21 cellular contexts compared by ENCODE assay signal in the genomic region with DNA sequence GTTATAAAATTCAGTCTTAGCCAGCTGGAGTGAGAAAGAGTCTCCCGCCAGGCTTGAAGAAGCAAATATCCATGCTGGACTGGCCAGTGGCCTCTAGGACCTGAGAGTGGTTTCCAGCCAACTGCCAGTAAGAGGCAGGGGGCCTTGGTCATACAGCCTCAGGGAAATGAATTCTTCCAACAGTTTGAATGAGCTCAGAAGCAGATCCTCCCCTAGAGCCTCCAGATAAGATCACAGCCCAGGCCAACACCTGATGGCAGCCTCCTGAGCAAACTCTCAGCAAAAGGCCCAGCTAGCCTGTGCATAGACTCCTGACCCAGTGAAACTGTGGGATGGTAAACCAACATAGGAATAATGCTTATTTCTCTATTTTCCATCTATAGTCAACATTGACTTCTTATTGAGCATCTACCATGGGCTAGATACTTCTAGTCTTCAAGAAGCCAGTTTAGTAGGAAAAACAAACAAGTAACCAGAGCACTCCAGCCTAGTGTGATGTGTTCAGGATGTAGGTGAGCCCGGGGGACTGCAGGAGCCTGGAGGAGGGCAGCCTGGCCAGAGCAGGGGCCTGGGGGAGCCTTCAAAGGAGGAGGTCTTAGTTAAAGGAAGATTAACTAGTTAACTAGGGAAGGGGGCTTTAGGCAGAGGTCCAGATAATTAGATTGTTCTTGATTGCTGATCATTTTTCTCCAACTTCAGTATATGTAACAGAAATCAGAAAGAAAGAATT.
DNase-seq lines count a peak whose midpoint lies in the region; ATAC-seq and TF ChIP-seq lines count a peak whose summit lies in the region.
"Had no signal": no experiment of that assay in that cellular context is flagged by ENCODE, and none has a peak within 500 bp of the region (broad histone marks: within the 10 kb centered on the region; RNA-seq: fewer than 3 reads in every experiment).

No MANE protein-coding gene starts in this region.

- peaks cover 9% of the 10 kb centered on the region for H3K36me3 Mint-ChIP-seq in activated CD4-positive, alpha-beta T cell treated with anti-CD3 and anti-CD28 coated beads, Interleukin-2, amount 10 ng/mL, durations not matched to agents 7 days and 5 days (ENCODE audit: low read depth)
- no peaks in the 10 kb centered on the region for H3K36me3 Mint-ChIP-seq in dendritic cell treated with granulocyte-macrophage colony-stimulating factor and Interleukin-4, amounts not matched to agents 40 ng/mL and 50 ng/mL, for 4 days (ENCODE audit: low read depth)

- TF ChIP-seq CTCF in OCI-LY3 (IDR thresholded peaks at IDR 0.05; ENCODE audit: low read depth, low read length), result no peak
- TF ChIP-seq CTCF in spleen (IDR thresholded peaks at IDR 0.05 in 8 of 11, conservative IDR thresholded peaks at IDR 0.05 in 3 of 11), result no peak

- 72 to 93% (median 83%) methylated on average over 2 of the region's 2 CpGs for WGBS in spleen, 5 donors

- H3K9me3 Mint-ChIP-seq in activated CD4-positive, alpha-beta T cell treated with anti-CD3 and anti-CD28 coated beads, Interleukin-2, amount 10 ng/mL, durations not matched to agents 7 days and 5 days, result peaks cover 25% of the 10 kb centered on the region
- no peaks in the 10 kb centered on the region for H3K9me3 Mint-ChIP-seq in dendritic cell treated with granulocyte-macrophage colony-stimulating factor and Interleukin-4, amounts not matched to agents 40 ng/mL and 50 ng/mL, for 4 days

- H3K27ac Mint-ChIP-seq in activated CD4-positive, alpha-beta T cell treated with anti-CD3 and anti-CD28 coated beads, Interleukin-2, amount 10 ng/mL, durations not matched to agents 7 days and 5 days, result peak overlapping the region; percentile 28
- H3K27ac Mint-ChIP-seq in dendritic cell treated with granulocyte-macrophage colony-stimulating factor and Interleukin-4, amounts not matched to agents 40 ng/mL and 50 ng/mL, for 4 days, result peak overlapping the region; percentile 68
- H3K27ac Mint-ChIP-seq: nephron progenitor cell, progenitor cell of endocrine pancreas had no signal

- peaks cover 3% of the 10 kb centered on the region; the same call in 1 of the 2 replicates for H3K9me3 ChIP-seq in OCI-LY3 (ENCODE audit: insufficient read depth, low read length)
- peaks cover 0 to 13% (median 0%) of the 10 kb centered on the region in 8 donors for H3K9me3 ChIP-seq in spleen
- H3K9me3 ChIP-seq: tibial artery had no signal

- POLR2A ChIA-PET in activated CD4-positive, alpha-beta T cell treated with anti-CD3 and anti-CD28 coated beads, Interleukin-2, amount 10 ng/mL, durations not matched to agents 7 days and 5 days (lab: Charles Lee), result no interaction called here

- TF ChIP-seq POLR2A in spleen (IDR thresholded peaks at IDR 0.05), result no peak

- H3K4me3 Mint-ChIP-seq in activated CD4-positive, alpha-beta T cell treated with anti-CD3 and anti-CD28 coated beads, Interleukin-2, amount 10 ng/mL, durations not matched to agents 7 days and 5 days, result no peak overlapping the region
- peak overlapping the region; percentile 26 for H3K4me3 Mint-ChIP-seq in dendritic cell treated with granulocyte-macrophage colony-stimulating factor and Interleukin-4, amounts not matched to agents 40 ng/mL and 50 ng/mL, for 4 days
- H3K4me3 Mint-ChIP-seq: nephron progenitor cell had no signal

- no peak for ATAC-seq in GM18873 (IDR thresholded peaks at IDR 0.05; ENCODE audit: low FRiP score, unreplicated experiment)

- CTCF ChIA-PET in activated CD4-positive, alpha-beta T cell treated with anti-CD3 and anti-CD28 coated beads, Interleukin-2, amount 10 ng/mL, durations not matched to agents 7 days and 5 days (lab: Charles Lee), result interaction anchor here (1.6 kb wide), 1 partner anchor 8 kb away, joined by 3 read pairs; no protein-coding TSS in a partner anchor

- peaks cover 2% of the 10 kb centered on the region for H3K27me3 Mint-ChIP-seq in activated CD4-positive, alpha-beta T cell treated with anti-CD3 and anti-CD28 coated beads, Interleukin-2, amount 10 ng/mL, durations not matched to agents 7 days and 5 days
- no peaks in the 10 kb centered on the region for H3K27me3 Mint-ChIP-seq in dendritic cell treated with granulocyte-macrophage colony-stimulating factor and Interleukin-4, amounts not matched to agents 40 ng/mL and 50 ng/mL, for 4 days

- H3K4me3 ChIP-seq in OCI-LY3 (ENCODE audit: low read length), result peak overlapping the region; percentile 32
- peak overlapping the region in 1 of 8 donors; percentile 41 for H3K4me3 ChIP-seq in spleen
- H3K4me3 ChIP-seq: lung, tibial artery had no signal

- no peaks in the 10 kb centered on the region for H4K20me1 ChIP-seq in OCI-LY3 (ENCODE audit: insufficient read depth, low read length)

- H3K27me3 ChIP-seq in OCI-LY3 (ENCODE audit: low read depth, low read length) (no peaks in the 10 kb centered on the region), spleen (replicated peaks in 1 of 7) (no peaks in the 10 kb centered on the region)
- H3K27me3 ChIP-seq: tibial artery had no signal

- no peaks in the 10 kb centered on the region for H3K79me2 ChIP-seq in OCI-LY3 (ENCODE audit: low read length)

- no peak for DNase-seq in activated CD4-positive, alpha-beta T cell treated with anti-CD3 and anti-CD28 coated beads, Interleukin-2, amount 10 ng/mL, durations not matched to agents 7 days and 5 days
- DNase-seq in activated CD4-positive, alpha-beta T cell treated with anti-CD3 and anti-CD28 coated beads, Interleukin-2, amount 50 U/mL, for 1 hour, result no peak
- DNase-seq in spleen, result no peak
- DNase-seq in stimulated activated CD4-positive, alpha-beta T cell treated with anti-CD3 and anti-CD28 coated beads, Interleukin-4, amount 100 ng/mL, for 4 hours, result no peak
- DNase-seq in CD1c-positive myeloid dendritic cell (ENCODE audit: extremely low spot score), result no peak
- DNase-seq: 8988T; activated effector memory CD4-positive, alpha-beta T cell treated with Interleukin-2 at 50 U/mL for 16 hours; C1 segment of cervical spinal cord; DMS79 treated with DMSO at 0.1 percent for 48 hours; NCI-H187 treated with DMSO at 0.1 percent for 48 hours; nephron progenitor cell; SHP77; stimulated activated CD4-positive, alpha-beta T cell treated with anti-CD3 and anti-CD28 coated beads, Interleukin-4, amount 100 ng/mL, for 24 hours; tibial artery; WERI-Rb-1 had no signal

- H3K27ac ChIP-seq in OCI-LY3 (ENCODE audit: low read length) (0 out of 2 replicates have a peak overlapping the region, but pooled peaks have one; percentile 13), spleen (peak overlapping the region; percentile 24 to 76 (median 48))
- H3K27ac ChIP-seq: HL-60, tibial artery, WERI-Rb-1 had no signal

- peak overlapping the region; percentile 52 for H3K4me2 ChIP-seq in OCI-LY3 (ENCODE audit: low read length)

- peaks cover 25% of the 10 kb centered on the region for H3K4me1 Mint-ChIP-seq in activated CD4-positive, alpha-beta T cell treated with anti-CD3 and anti-CD28 coated beads, Interleukin-2, amount 10 ng/mL, durations not matched to agents 7 days and 5 days
- peaks cover 73% of the 10 kb centered on the region for H3K4me1 Mint-ChIP-seq in dendritic cell treated with granulocyte-macrophage colony-stimulating factor and Interleukin-4, amounts not matched to agents 40 ng/mL and 50 ng/mL, for 4 days (ENCODE audit: low read depth)

- H2AFZ ChIP-seq in OCI-LY3 (ENCODE audit: low read depth, low read length), result no peak overlapping the region

- H3K36me3 ChIP-seq in OCI-LY3 (replicated peaks; ENCODE audit: low read depth, low read length) (no peaks in the 10 kb centered on the region), spleen (no peaks in the 10 kb centered on the region)
- H3K36me3 ChIP-seq: tibial artery, WERI-Rb-1 had no signal

- intact Hi-C loops in dendritic cell treated with granulocyte-macrophage colony-stimulating factor and Interleukin-4, amounts not matched to agents 40 ng/mL and 50 ng/mL, for 4 days (cut with micrococcal nuclease), result no loop called here
- intact Hi-C loops in spleen (cut with DNase I; ENCODE audit: low total_unique reads), result no loop called here

- no peak overlapping the region for H3K9ac ChIP-seq in OCI-LY3 (ENCODE audit: low read length)

- H3K4me1 ChIP-seq in OCI-LY3 (ENCODE audit: low read length), result peaks cover 33% of the 10 kb centered on the region
- peaks cover 14 to 47% (median 27%) of the 10 kb centered on the region in 6 donors for H3K4me1 ChIP-seq in spleen
